14 cellular contexts compared by ENCODE assay signal in the genomic region with DNA sequence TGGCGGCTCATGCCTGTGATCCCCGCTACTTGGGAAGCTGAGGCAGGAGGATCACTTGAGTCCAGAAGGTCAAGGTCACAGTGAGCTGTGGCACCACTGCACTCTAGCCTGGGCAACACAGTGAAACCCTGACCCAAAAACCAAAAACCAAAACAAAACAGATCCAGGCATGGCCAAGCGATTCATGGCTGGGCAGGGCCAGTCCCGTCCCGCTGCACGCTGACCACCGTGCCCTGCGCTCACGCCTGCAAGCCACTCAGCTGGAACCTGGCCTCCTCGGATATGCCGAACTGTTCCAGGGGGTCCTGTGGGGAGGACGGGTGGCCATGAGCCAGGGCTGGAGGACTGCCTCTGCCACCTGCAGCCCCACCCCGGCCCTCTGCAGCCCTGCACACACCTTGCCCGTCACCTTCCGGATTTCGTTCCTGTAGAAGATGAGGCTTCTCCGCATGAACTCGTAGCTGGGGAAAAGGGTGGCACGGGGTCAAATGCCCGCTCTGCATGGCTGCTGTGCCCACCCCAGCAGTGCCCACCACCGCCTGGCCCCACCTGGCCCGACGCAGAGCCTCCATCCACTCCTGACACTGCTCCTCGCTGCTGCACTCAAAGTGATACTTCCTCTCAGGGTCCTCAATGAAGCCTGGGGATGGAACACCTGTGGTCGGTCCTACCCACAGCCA. TPM values are rescaled to one million over a fixed set of nuclear protein-coding genes. Genes with fewer than 3 reads are reported as not detected.
DNase-seq lines count a peak whose midpoint lies in the region; ATAC-seq, FAIRE-seq and TF ChIP-seq lines count a peak whose summit lies in the region.
"Had no signal": no experiment of that assay in that cellular context is flagged by ENCODE, and none has a peak within 500 bp of the region (broad histone marks: within the 10 kb centered on the region; RNA-seq: fewer than 3 reads in every experiment).

No MANE protein-coding gene starts in this region.

- TF ChIP-seq EP300 in SK-N-SH (IDR thresholded peaks at IDR 0.05; ENCODE audit: borderline replicate concordance in 1 of 2, low read depth in 1 of 2, low read length in 1 of 2) (no peak), K562 (IDR thresholded peaks at IDR 0.05; ENCODE audit: low read length) (no peak)

- H3K9ac ChIP-seq in SK-N-SH (peak overlapping the region; percentile 95; the same call in 1 of the 2 replicates), Loucy (ENCODE audit: low read depth, low read length, poor library complexity, severe bottlenecking) (peak overlapping the region; percentile 86), K562 (ENCODE audit: insufficient read depth in 1 of 2, low read depth in 2 of 2, low read length in 2 of 2) (peak overlapping the region in 1 of 2 experiments; percentile 75; a peak in 2 of 4 replicates), neural progenitor cell (no peak overlapping the region)

- H3K27ac Mint-ChIP-seq in neural progenitor cell, result peak overlapping the region; percentile 69

- peaks cover 17 to 28% of the 10 kb centered on the region in 2 experiments for H3K36me3 ChIP-seq in SK-N-SH (replicated peaks in 1 of 2; ENCODE audit: control insufficient read depth in 1 of 2, insufficient read depth in 2 of 2, low read length in 1 of 2)
- peaks cover 20% of the 10 kb centered on the region; the same call in 1 of the 2 replicates for H3K36me3 ChIP-seq in Loucy (ENCODE audit: insufficient read depth, low read length)
- peaks cover 69% of the 10 kb centered on the region; the same call in 2 of the 3 replicates for H3K36me3 ChIP-seq in K562 (ENCODE audit: control insufficient read depth, insufficient read depth, low read length)
- no peaks in the 10 kb centered on the region for H3K36me3 ChIP-seq in neural progenitor cell

- H3F3A ChIP-seq in SK-N-SH (replicated peaks; ENCODE audit: insufficient read depth) (peaks cover 33% of the 10 kb centered on the region), Loucy (ENCODE audit: low read depth) (no peaks in the 10 kb centered on the region), neural progenitor cell (ENCODE audit: low read depth) (peaks cover 32% of the 10 kb centered on the region)

- peak overlapping the region; percentile 99 for H3K4me3 Mint-ChIP-seq in neural progenitor cell

- TF ChIP-seq CTCF in SK-N-SH (IDR thresholded peaks at IDR 0.05), result no peak
- TF ChIP-seq CTCF in Loucy (conservative IDR thresholded peaks at IDR 0.05; ENCODE audit: low read length), result no peak
- TF ChIP-seq CTCF in K562 (IDR thresholded peaks at IDR 0.05 in 2 of 3, conservative IDR thresholded peaks at IDR 0.05 in 1 of 3; ENCODE audit: insufficient read depth in 2 of 3, low read depth in 1 of 3, low read length in 3 of 3), result no peak
- TF ChIP-seq CTCF in neural progenitor cell (IDR thresholded peaks at IDR 0.05), result no peak

- DNase-seq in SK-N-SH (no peak), K562 (ENCODE audit: extremely low read depth in 1 of 4, low spot score in 3 of 4) (no peak), neural progenitor cell (ENCODE audit: low spot score) (no peak)
- DNase-seq in stimulated activated naive CD4-positive, alpha-beta T cell (lab: John Stamatoyannopoulos, UW), result no peak
- DNase-seq: brain microvascular endothelial cell, MG63, tibial artery had no signal

- peaks cover 11% of the 10 kb centered on the region for H3K27me3 Mint-ChIP-seq in neural progenitor cell (ENCODE audit: insufficient read depth, low read depth)

- no peaks in the 10 kb centered on the region for H3K9me3 ChIP-seq in SK-N-SH
- H3K9me3 ChIP-seq in Loucy (ENCODE audit: insufficient read depth, low read depth, low read length), result no peaks in the 10 kb centered on the region
- no peaks in the 10 kb centered on the region for H3K9me3 ChIP-seq in K562 (replicated peaks; ENCODE audit: control insufficient read depth, insufficient read depth, low read depth, low read length)
- no peaks in the 10 kb centered on the region for H3K9me3 ChIP-seq in neural progenitor cell (ENCODE audit: low read depth)
- H3K9me3 ChIP-seq: MG63, tibial artery had no signal

- TF ChIP-seq POLR2A in K562 (conservative IDR thresholded peaks at IDR 0.05), result no peak

- intact Hi-C loops in K562 (cut with micrococcal nuclease), result loop anchor here (1.0 kb wide), 1 partner anchor 77 kb away; no protein-coding TSS in a partner anchor

- peak overlapping the region; percentile 98; the same call in 1 of the 2 replicates for H3K4me2 ChIP-seq in SK-N-SH
- H3K4me2 ChIP-seq in Loucy (ENCODE audit: low read depth, low read length, poor library complexity, severe bottlenecking), result peak overlapping the region; percentile 83
- no peak overlapping the region for H3K4me2 ChIP-seq in K562 (ENCODE audit: insufficient read depth, low read length)
- no peak overlapping the region for H3K4me2 ChIP-seq in neural progenitor cell

- H3K36me3 Mint-ChIP-seq in neural progenitor cell, result peaks cover 18% of the 10 kb centered on the region

- 98% methylated on average over 16 of the region's 25 CpGs for WGBS in SK-N-SH (ENCODE audit: low lambda C conversion rate)
- WGBS in K562 (ENCODE audit: insufficient coverage, low coverage, missing lambda C conversion rate), result 97% methylated on average over 15 of the region's 25 CpGs

- H3K9me3 Mint-ChIP-seq in neural progenitor cell, result no peaks in the 10 kb centered on the region

- CTCF ChIA-PET in SK-N-SH (lab: Yijun Ruan, JAX) (interaction anchor here (0.8 to 8.9 kb wide), 7 partner anchors 9 to 297 kb away, joined by 3 to 116 read pairs (median 4); no protein-coding TSS in a partner anchor), K562 (lab: Yijun Ruan, JAX; ENCODE audit: low intra/inter-chr PET ratio) (no interaction called here)

- H3K27me3 ChIP-seq in SK-N-SH (ENCODE audit: insufficient read depth) (no peaks in the 10 kb centered on the region), Loucy (ENCODE audit: insufficient read depth, low read length, poor library complexity, severe bottlenecking) (no peaks in the 10 kb centered on the region), K562 (ENCODE audit: control insufficient read depth in 2 of 2, insufficient read depth in 2 of 2, low read length in 2 of 2) (no peaks in the 10 kb centered on the region), neural progenitor cell (no peaks in the 10 kb centered on the region)
- H3K27me3 ChIP-seq: brain microvascular endothelial cell, MG63, tibial artery had no signal

- no peaks in the 10 kb centered on the region for H3K9me1 ChIP-seq in K562 (ENCODE audit: control insufficient read depth, insufficient read depth, low read length)

- no TSS peak for BruUV-seq in K562 (replicated peaks; lab: Mats Ljungman, UMichigan)

- H3K9me2 ChIP-seq in SK-N-SH, result no peaks in the 10 kb centered on the region
- no peaks in the 10 kb centered on the region for H3K9me2 ChIP-seq in Loucy (replicated peaks; ENCODE audit: low read depth, low read length)

- H4K20me1 ChIP-seq in SK-N-SH (ENCODE audit: insufficient read depth) (peaks cover 29% of the 10 kb centered on the region), Loucy (ENCODE audit: insufficient read depth, low read length, poor library complexity, severe bottlenecking) (peaks cover 43% of the 10 kb centered on the region), K562 (replicated peaks; ENCODE audit: control insufficient read depth, insufficient read depth, low read length) (peaks cover 25% of the 10 kb centered on the region), neural progenitor cell (ENCODE audit: low read depth) (peaks cover 45% of the 10 kb centered on the region)

- POLR2A ChIA-PET in SK-N-SH (lab: Yijun Ruan, JAX), result no interaction called here
- POLR2A ChIA-PET in K562 (lab: Yijun Ruan, JAX), result interaction anchor here (0.6 to 1.5 kb wide), 4 partner anchors 20 to 328 kb away, joined by 3 to 4 read pairs (median 4); partner anchors contain the start of gene AP3D1

- no peak for FAIRE-seq in K562 (lab: Jason Lieb, UNC)
- FAIRE-seq: A204.1 had no signal

- peaks cover 30% of the 10 kb centered on the region for H3K4me1 Mint-ChIP-seq in neural progenitor cell

- TF ChIP-seq RAD21 in SK-N-SH (IDR thresholded peaks at IDR 0.05; ENCODE audit: low read length) (no peak), K562 (CRISPR knock-in tag; conservative IDR thresholded peaks at IDR 0.05 in 1 of 2, IDR thresholded peaks at IDR 0.05 in 1 of 2) (no peak)

- peaks cover 65% of the 10 kb centered on the region for H3K79me2 ChIP-seq in SK-N-SH (ENCODE audit: insufficient read depth)
- peaks cover 54% of the 10 kb centered on the region for H3K79me2 ChIP-seq in Loucy (ENCODE audit: insufficient read depth, low read length)
- peaks cover 60% of the 10 kb centered on the region for H3K79me2 ChIP-seq in K562 (ENCODE audit: control insufficient read depth, insufficient read depth, low read length)
- peaks cover 43% of the 10 kb centered on the region for H3K79me2 ChIP-seq in neural progenitor cell (ENCODE audit: low read depth)

- H3K4me3 ChIP-seq in SK-N-SH (ENCODE audit: low read depth in 2 of 2, low read length in 1 of 2) (no peak overlapping the region), Loucy (ENCODE audit: low read length, poor library complexity, severe bottlenecking) (peak overlapping the region; percentile 93), K562 (no peak overlapping the region), neural progenitor cell (no peak overlapping the region)
- H3K4me3 ChIP-seq: MG63 had no signal

- H3K27ac ChIP-seq in SK-N-SH (ENCODE audit: low read depth in 2 of 2, low read length in 1 of 2) (no peak overlapping the region), K562 (ENCODE audit: extremely low read depth, low read depth, low read length) (peak overlapping the region; percentile 19; the same call in 2 of the 3 replicates), neural progenitor cell (no peak overlapping the region)
- H3K27ac ChIP-seq: brain microvascular endothelial cell, HL-60, tibial artery had no signal

- H3K4me1 ChIP-seq in SK-N-SH (ENCODE audit: control insufficient read depth in 1 of 2, insufficient read depth in 2 of 2, low read depth in 1 of 2, low read length in 1 of 2) (peaks cover 9 to 36% of the 10 kb centered on the region in 2 experiments; a peak in 2 of 4 replicates), Loucy (ENCODE audit: insufficient read depth, low read length, poor library complexity, severe bottlenecking) (peaks cover 32% of the 10 kb centered on the region), K562 (replicated peaks in 1 of 2; ENCODE audit: control insufficient read depth in 2 of 2, insufficient read depth in 2 of 2, low read length in 2 of 2) (peaks cover 13 to 81% of the 10 kb centered on the region in 2 experiments; a peak in 4 of 5 replicates), neural progenitor cell (peaks cover 21% of the 10 kb centered on the region)

- ATAC-seq in SK-N-SH treated with all-trans-retinoic acid at 6 μM for 48 hours (no peak), K562 (no peak), GM19467 (IDR thresholded peaks at IDR 0.05; ENCODE audit: unreplicated experiment) (no peak), GM21367 (IDR thresholded peaks at IDR 0.05; ENCODE audit: unreplicated experiment) (no peak)

- in situ Hi-C loops in K562 (cut with MboI), result loop anchor here (10.0 kb wide), 1 partner anchor 81 kb away; no protein-coding TSS in a partner anchor

- H2AFZ ChIP-seq in SK-N-SH (ENCODE audit: low read depth) (no peak overlapping the region), Loucy (ENCODE audit: low read length) (no peak overlapping the region), K562 (ENCODE audit: low read depth, low read length) (no peak overlapping the region), neural progenitor cell (replicated peaks) (no peak overlapping the region)

RNA-seq across cellular contexts. Expression of gene PLEKHJ1, which starts 2.4 kb away (rescaled TPM):
- polyA plus RNA-seq in SK-N-SH (2012; rRNA removed), result 128 and 151 TPM in 2 replicates
- 82.0 and 106 TPM in 2 replicates for polyA plus RNA-seq in SK-N-SH (2012; cell fraction: cytosol; rRNA removed)
- 251 and 261 TPM in 2 replicates for polyA plus RNA-seq in SK-N-SH (2012; cell fraction: nucleus; rRNA removed)
- total RNA-seq in K562 (2011; cell fraction: chromatin; rRNA removed; ENCODE audit: low replicate concordance), result 32.2 and 114 TPM in 2 replicates
- total RNA-seq in K562 (2011; cell fraction: nucleolus; rRNA removed), result 171 and 174 TPM in 2 replicates
- 85.7 and 89.1 TPM in 2 replicates for total RNA-seq in K562 (2011; cell fraction: nucleoplasm; rRNA removed)
- 176 and 229 TPM in 2 replicates for total RNA-seq in K562 (2014; rRNA removed)
- 55.6 and 55.7 TPM in 2 replicates for total RNA-seq in K562 (2014; rRNA removed; fragmentation: Illumina TruSeq; extraction: Trizol)
- total RNA-seq in K562 (2015; rRNA removed; fragmentation: Illumina TruSeq; extraction: Trizol), result 63.9 and 65.6 TPM in 2 replicates
- total RNA-seq in K562 (2021), result 127 and 140 TPM in 2 replicates
- polyA plus RNA-seq in K562 (2011; rRNA removed), result 65.9 and 80.2 TPM in 2 replicates
- polyA plus RNA-seq in K562 (2011; cell fraction: cytosol; rRNA removed), result 131 and 202 TPM in 2 replicates
- polyA plus RNA-seq in K562 (2011; cell fraction: nucleus; rRNA removed), result 161 and 204 TPM in 2 replicates
- 127 and 153 TPM in 2 replicates for polyA plus RNA-seq in K562 (2012)
- 45.9 and 72.0 TPM in 2 replicates for polyA plus RNA-seq in K562 (2014; fragmentation: Illumina TruSeq; extraction: Trizol)
- 1 to 10 TPM; 1.5 to 6.8 TPM for polyA plus RNA-seq in K562 (2014; fragmentation: Nextera tagmentation; extraction: Ambion mirVana)
- 188 and 193 TPM in 2 replicates for polyA plus RNA-seq in K562 (2014; rRNA removed)
- polyA minus RNA-seq in K562 (2011; rRNA and poly(A)+ RNA removed), result 12.0 and 14.7 TPM in 2 replicates
- 24.0 and 24.1 TPM in 2 replicates for polyA minus RNA-seq in K562 (2011; cell fraction: cytosol; rRNA and poly(A)+ RNA removed)
- 31.9 and 32.4 TPM in 2 replicates for polyA minus RNA-seq in K562 (2011; cell fraction: nucleus; rRNA and poly(A)+ RNA removed)
- total RNA-seq in neural progenitor cell (ENCODE audit: low replicate concordance), result 77.6 and 145 TPM in 2 replicates

RNA-seq across cellular contexts. Expression of gene SF3A2, which starts 2.9 kb away (rescaled TPM):
- polyA plus RNA-seq in SK-N-SH (2012; rRNA removed) (35.0 and 55.8 TPM in 2 replicates), K562 (2011; rRNA removed) (7.9 and 21.0 TPM in 2 replicates), K562 (2014; fragmentation: Illumina TruSeq; extraction: Trizol) (44.6 and 119 TPM in 2 replicates), K562 (2014; fragmentation: Nextera tagmentation; extraction: Ambion mirVana) (under 1 TPM; 0.17 to 0.35 TPM), K562 (2014; rRNA removed) (45.9 and 46.7 TPM in 2 replicates)
- polyA plus RNA-seq in SK-N-SH (2012; cell fraction: cytosol; rRNA removed), result 18.7 and 29.3 TPM in 2 replicates
- 271 and 351 TPM in 2 replicates for polyA plus RNA-seq in SK-N-SH (2012; cell fraction: nucleus; rRNA removed)
- 112 and 366 TPM in 2 replicates for total RNA-seq in K562 (2011; cell fraction: chromatin; rRNA removed; ENCODE audit: low replicate concordance)
- 303 and 373 TPM in 2 replicates for total RNA-seq in K562 (2011; cell fraction: nucleolus; rRNA removed)
- total RNA-seq in K562 (2011; cell fraction: nucleoplasm; rRNA removed), result 182 TPM in 2 replicates
- total RNA-seq in K562 (2014; rRNA removed) (50.3 and 111 TPM in 2 replicates), K562 (2014; rRNA removed; fragmentation: Illumina TruSeq; extraction: Trizol) (4.5 and 5.8 TPM in 2 replicates), K562 (2015; rRNA removed; fragmentation: Illumina TruSeq; extraction: Trizol) (22.8 and 30.6 TPM in 2 replicates), K562 (2021) (181 and 194 TPM in 2 replicates), neural progenitor cell (ENCODE audit: low replicate concordance) (14.4 and 50.7 TPM in 2 replicates)
- 11.3 and 12.6 TPM in 2 replicates for polyA plus RNA-seq in K562 (2011; cell fraction: cytosol; rRNA removed)
- polyA plus RNA-seq in K562 (2011; cell fraction: nucleus; rRNA removed), result 164 and 237 TPM in 2 replicates
- 142 and 173 TPM in 2 replicates for polyA plus RNA-seq in K562 (2012)
- polyA minus RNA-seq in K562 (2011; rRNA and poly(A)+ RNA removed), result 8.5 and 10.2 TPM in 2 replicates
- polyA minus RNA-seq in K562 (2011; cell fraction: cytosol; rRNA and poly(A)+ RNA removed), result 49.6 and 76.1 TPM in 2 replicates
- 127 and 137 TPM in 2 replicates for polyA minus RNA-seq in K562 (2011; cell fraction: nucleus; rRNA and poly(A)+ RNA removed)

RNA-seq across cellular contexts. Expression of gene AMH, which starts 15.4 kb away (rescaled TPM):
- polyA plus RNA-seq in SK-N-SH (2012; rRNA removed) (16.0 and 18.1 TPM in 2 replicates), K562 (2011; rRNA removed) (1.7 and 3.6 TPM in 2 replicates), K562 (2014; fragmentation: Illumina TruSeq; extraction: Trizol) (1.5 and 4.0 TPM in 2 replicates), K562 (2014; fragmentation: Nextera tagmentation; extraction: Ambion mirVana) (not detected), K562 (2014; rRNA removed) (19.2 and 23.6 TPM in 2 replicates)
- polyA plus RNA-seq in SK-N-SH (2012; cell fraction: cytosol; rRNA removed), result 1.4 and 2.7 TPM in 2 replicates
- polyA plus RNA-seq in SK-N-SH (2012; cell fraction: nucleus; rRNA removed), result 255 and 564 TPM in 2 replicates
- 14.5 and 62.7 TPM in 2 replicates for total RNA-seq in K562 (2011; cell fraction: chromatin; rRNA removed; ENCODE audit: low replicate concordance)
- total RNA-seq in K562 (2011; cell fraction: nucleolus; rRNA removed), result 48.8 and 60.2 TPM in 2 replicates
- total RNA-seq in K562 (2011; cell fraction: nucleoplasm; rRNA removed), result 25.7 and 35.6 TPM in 2 replicates
- total RNA-seq in K562 (2014; rRNA removed) (9.4 and 10.7 TPM in 2 replicates), K562 (2014; rRNA removed; fragmentation: Illumina TruSeq; extraction: Trizol) (0.13 and 0.29 TPM in 2 replicates), K562 (2015; rRNA removed; fragmentation: Illumina TruSeq; extraction: Trizol) (2.6 and 3.5 TPM in 2 replicates), K562 (2021) (22.2 and 27.4 TPM in 2 replicates), neural progenitor cell (ENCODE audit: low replicate concordance) (3.5 and 22.4 TPM in 2 replicates)
- 2.2 and 9.1 TPM in 2 replicates for polyA plus RNA-seq in K562 (2011; cell fraction: cytosol; rRNA removed)
- 52.0 and 130 TPM in 2 replicates for polyA plus RNA-seq in K562 (2011; cell fraction: nucleus; rRNA removed)
- 14.9 and 33.7 TPM in 2 replicates for polyA plus RNA-seq in K562 (2012)
- polyA minus RNA-seq in K562 (2011; rRNA and poly(A)+ RNA removed), result 0.09 and 0.18 TPM in 2 replicates
- polyA minus RNA-seq in K562 (2011; cell fraction: cytosol; rRNA and poly(A)+ RNA removed), result 2.0 and 3.7 TPM in 2 replicates
- 5.4 and 8.2 TPM in 2 replicates for polyA minus RNA-seq in K562 (2011; cell fraction: nucleus; rRNA and poly(A)+ RNA removed)

RNA-seq across cellular contexts. Expression of gene JSRP1, which starts 22.5 kb away (rescaled TPM):
- 0.76 and 0.88 TPM in 2 replicates for polyA plus RNA-seq in SK-N-SH (2012; rRNA removed)
- polyA plus RNA-seq in SK-N-SH (2012; cell fraction: cytosol; rRNA removed), result 0.58 and 0.66 TPM in 2 replicates
- 0.75 and 1.8 TPM in 2 replicates for polyA plus RNA-seq in SK-N-SH (2012; cell fraction: nucleus; rRNA removed)
- total RNA-seq in K562 (2011; cell fraction: chromatin; rRNA removed; ENCODE audit: low replicate concordance), result 1.7 TPM in 1 of 2 replicates, not detected in the other
- total RNA-seq in K562 (2011; cell fraction: nucleolus; rRNA removed), result 0.92 TPM in 1 of 2 replicates, not detected in the other
- 2.7 TPM in 1 of 2 replicates, not detected in the other for total RNA-seq in K562 (2011; cell fraction: nucleoplasm; rRNA removed)
- 0.29 TPM in 1 of 2 replicates, not detected in the other for total RNA-seq in K562 (2014; rRNA removed)
- total RNA-seq in K562 (2014; rRNA removed; fragmentation: Illumina TruSeq; extraction: Trizol), result 0.40 and 0.45 TPM in 2 replicates
- total RNA-seq in K562 (2015; rRNA removed; fragmentation: Illumina TruSeq; extraction: Trizol), result 0.51 and 0.57 TPM in 2 replicates
- total RNA-seq in K562 (2021), result 0.58 and 0.78 TPM in 2 replicates
- polyA plus RNA-seq in K562 (2011; rRNA removed), result not detected in 2 replicates
- 0.09 TPM in 1 of 2 replicates, not detected in the other for polyA plus RNA-seq in K562 (2011; cell fraction: cytosol; rRNA removed)
- 0.58 TPM in 1 of 2 replicates, not detected in the other for polyA plus RNA-seq in K562 (2011; cell fraction: nucleus; rRNA removed)
- polyA plus RNA-seq in K562 (2012), result 2.3 and 2.7 TPM in 2 replicates
- polyA plus RNA-seq in K562 (2014; fragmentation: Illumina TruSeq; extraction: Trizol), result not detected in 2 replicates
- under 1 TPM in 1 of 2 experiments, not detected in 1; 0.08 TPM for polyA plus RNA-seq in K562 (2014; fragmentation: Nextera tagmentation; extraction: Ambion mirVana)
- polyA plus RNA-seq in K562 (2014; rRNA removed), result 1.2 and 2.1 TPM in 2 replicates
- polyA minus RNA-seq in K562 (2011; rRNA and poly(A)+ RNA removed), result 0.63 TPM in 1 of 2 replicates, not detected in the other
- not detected in 2 replicates for polyA minus RNA-seq in K562 (2011; cell fraction: cytosol; rRNA and poly(A)+ RNA removed)
- 1.00 TPM in 1 of 2 replicates, not detected in the other for polyA minus RNA-seq in K562 (2011; cell fraction: nucleus; rRNA and poly(A)+ RNA removed)
- total RNA-seq in neural progenitor cell (ENCODE audit: low replicate concordance), result 0.12 TPM in 1 of 2 replicates, not detected in the other
- total RNA-seq: smooth muscle cell had no signal
- polyA plus RNA-seq: smooth muscle cell had no signal

RNA-seq across cellular contexts. Expression of gene PEAK3, which starts 48.2 kb away (rescaled TPM):
- not detected in 2 replicates for polyA plus RNA-seq in SK-N-SH (2012; rRNA removed)
- polyA plus RNA-seq in SK-N-SH (2012; cell fraction: cytosol; rRNA removed), result not detected in 2 replicates
- not detected in 2 replicates for polyA plus RNA-seq in SK-N-SH (2012; cell fraction: nucleus; rRNA removed)
- 0.49 TPM in 1 of 2 replicates, not detected in the other for total RNA-seq in K562 (2011; cell fraction: chromatin; rRNA removed; ENCODE audit: low replicate concordance)
- total RNA-seq in K562 (2011; cell fraction: nucleolus; rRNA removed), result 0.17 TPM in 1 of 2 replicates, not detected in the other
- total RNA-seq in K562 (2011; cell fraction: nucleoplasm; rRNA removed), result not detected in 2 replicates
- total RNA-seq in K562 (2014; rRNA removed), result 0.16 TPM in 1 of 2 replicates, not detected in the other
- total RNA-seq in K562 (2014; rRNA removed; fragmentation: Illumina TruSeq; extraction: Trizol), result not detected in 2 replicates
- not detected in 2 replicates for total RNA-seq in K562 (2015; rRNA removed; fragmentation: Illumina TruSeq; extraction: Trizol)
- 0.13 and 0.40 TPM in 2 replicates for total RNA-seq in K562 (2021)
- 0.03 TPM in 1 of 2 replicates, not detected in the other for polyA plus RNA-seq in K562 (2011; rRNA removed)
- polyA plus RNA-seq in K562 (2011; cell fraction: cytosol; rRNA removed), result not detected in 2 replicates
- polyA plus RNA-seq in K562 (2011; cell fraction: nucleus; rRNA removed), result 0.10 TPM in 1 of 2 replicates, not detected in the other
- 0.27 and 0.66 TPM in 2 replicates for polyA plus RNA-seq in K562 (2012)
- polyA plus RNA-seq in K562 (2014; fragmentation: Illumina TruSeq; extraction: Trizol), result 0.06 TPM in 1 of 2 replicates, not detected in the other
- not detected for polyA plus RNA-seq in K562 (2014; fragmentation: Nextera tagmentation; extraction: Ambion mirVana)
- 0.07 TPM in 1 of 2 replicates, not detected in the other for polyA plus RNA-seq in K562 (2014; rRNA removed)
- not detected in 2 replicates for polyA minus RNA-seq in K562 (2011; rRNA and poly(A)+ RNA removed)
- polyA minus RNA-seq in K562 (2011; cell fraction: cytosol; rRNA and poly(A)+ RNA removed), result not detected in 2 replicates
- 0.11 and 0.13 TPM in 2 replicates for polyA minus RNA-seq in K562 (2011; cell fraction: nucleus; rRNA and poly(A)+ RNA removed)
- total RNA-seq in neural progenitor cell (ENCODE audit: low replicate concordance), result not detected in 2 replicates
- total RNA-seq: smooth muscle cell had no signal

Comparison
In these comparisons a context has a peak if more than half of its experiments do, and no peak if none do; other contexts are left out.
1. H3K4me2 ChIP-seq: peak in SK-N-SH (single experiment) and Loucy (single experiment); none in K562 (single experiment) and neural progenitor cell (single experiment).